In genomic region chr2:232892843-232893242, GRCh38 we compare ENCODE assay signal across 13 cellular contexts.
"Had no signal": no experiment of that assay in that cellular context is flagged by ENCODE, and none has a peak within 500 bp of the region (broad histone marks: within the 10 kb centered on the region; RNA-seq: fewer than 3 reads in every experiment).

No MANE protein-coding gene starts in this region.

- ATAC-seq: activated CD4-positive, alpha-beta T cell treated with anti-CD3 and anti-CD28 coated beads for 36 hours; activated CD8-positive, alpha-beta T cell treated with anti-CD3 and anti-CD28 coated beads, Interleukin-2, amount 10 ng/mL, durations not matched to agents 7 days and 5 days; esophagus mucosa; left colon had no signal

- H3K27ac Mint-ChIP-seq: activated CD4-positive, alpha-beta T cell treated with anti-CD3 and anti-CD28 coated beads for 36 hours; activated CD8-positive, alpha-beta T cell treated with anti-CD3 and anti-CD28 coated beads, Interleukin-2, amount 10 ng/mL, durations not matched to agents 7 days and 5 days; memory B cell had no signal

- H3K36me3 ChIP-seq: adrenal gland, ovary, upper lobe of left lung had no signal

- H3K4me3 Mint-ChIP-seq: activated CD4-positive, alpha-beta T cell treated with anti-CD3 and anti-CD28 coated beads for 36 hours; activated CD8-positive, alpha-beta T cell treated with anti-CD3 and anti-CD28 coated beads, Interleukin-2, amount 10 ng/mL, durations not matched to agents 7 days and 5 days; central memory CD8-positive, alpha-beta T cell; memory B cell; nephron progenitor cell had no signal

- H3K36me3 Mint-ChIP-seq: memory B cell had no signal

- H3K4me3 ChIP-seq: adrenal gland, ovary, upper lobe of left lung had no signal

- DNase-seq: activated CD4-positive, alpha-beta T cell treated with anti-CD3 and anti-CD28 coated beads for 36 hours; activated CD8-positive, alpha-beta T cell treated with anti-CD3 and anti-CD28 coated beads, Interleukin-2, amount 10 ng/mL, durations not matched to agents 7 days and 5 days; activated naive CD4-positive, alpha-beta T cell treated with anti-CD3 and anti-CD28 coated beads, Interleukin-2, amount 50 U/mL, for 16 hours; dermis blood vessel endothelial cell; left colon; nephron progenitor cell; T-helper 9 cell; upper lobe of left lung had no signal

- H3K27ac ChIP-seq: ovary, upper lobe of left lung had no signal

- H3K9me3 Mint-ChIP-seq: central memory CD8-positive, alpha-beta T cell; memory B cell; nephron progenitor cell had no signal

- H3K9me3 ChIP-seq: adrenal gland, ovary, upper lobe of left lung had no signal

- H3K4me1 Mint-ChIP-seq: central memory CD8-positive, alpha-beta T cell had no signal

- H3K27me3 ChIP-seq: adrenal gland, ovary, upper lobe of left lung had no signal
